In the genomic region with DNA sequence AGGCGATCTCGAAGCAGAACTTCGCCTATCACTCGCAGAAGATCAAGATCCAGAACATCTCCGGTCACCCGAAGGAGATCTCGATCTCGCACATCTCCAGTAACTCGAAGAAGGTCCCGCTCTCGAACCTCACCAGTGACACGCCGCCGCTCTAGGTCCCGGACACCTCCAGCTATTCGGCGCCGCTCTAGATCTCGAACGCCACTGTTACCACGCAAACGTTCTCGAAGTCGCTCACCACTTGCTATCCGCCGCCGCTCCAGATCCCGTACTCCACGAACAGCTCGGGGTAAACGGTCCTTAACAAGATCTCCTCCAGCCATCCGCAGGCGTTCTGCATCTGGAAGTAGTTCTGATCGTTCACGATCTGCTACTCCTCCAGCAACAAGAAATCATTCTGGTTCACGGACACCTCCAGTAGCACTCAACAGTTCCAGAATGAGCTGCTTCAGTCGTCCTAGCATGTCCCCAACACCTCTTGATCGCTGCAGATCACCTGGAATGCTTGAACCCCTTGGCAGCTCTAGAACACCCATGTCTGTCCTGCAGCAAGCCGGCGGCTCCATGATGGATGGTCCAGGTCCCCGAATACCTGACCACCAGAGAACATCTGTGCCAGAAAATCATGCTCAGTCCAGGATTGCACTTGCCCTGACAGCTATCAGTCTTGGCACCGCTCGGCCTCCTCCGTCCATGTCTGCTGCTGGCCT, we compare ENCODE assay signal across 25 cellular contexts. TPM values are rescaled to one million over a fixed set of nuclear protein-coding genes. Genes with fewer than 3 reads are reported as not detected.
A peak's percentile ranks its signal among the peaks of the same experiment; 100 is the strongest.
DNase-seq lines count a peak whose midpoint lies in the region; ATAC-seq, FAIRE-seq and TF ChIP-seq lines count a peak whose summit lies in the region.
"Had no signal": no experiment of that assay in that cellular context is flagged by ENCODE, and none has a peak within 500 bp of the region (broad histone marks: within the 10 kb centered on the region; RNA-seq: fewer than 3 reads in every experiment).

No MANE protein-coding gene starts in this region.

- in situ Hi-C loops in mammary epithelial cell (cut with MboI; ENCODE audit: low sequenced_read_pairs in 2 of 2), result no loop called here
- in situ Hi-C loops in Panc1 (cut with HindIII; ENCODE audit: low pct_unique_long_range_greater_than_20kb, low sequenced_read_pairs), result no loop called here

- H3K4me3 ChIP-seq in mammary epithelial cell (replicated peaks in 1 of 3; ENCODE audit: insufficient read depth in 1 of 3, low read depth in 2 of 3, low read length in 3 of 3) (no peak overlapping the region), Panc1 (ENCODE audit: low read depth in 2 of 2, low read length in 2 of 2) (no peak overlapping the region), endothelial cell of umbilical vein (replicated peaks in 1 of 3; ENCODE audit: insufficient read depth in 1 of 3, low read depth in 1 of 3, low read length in 3 of 3) (no peak overlapping the region), psoas muscle (no peak overlapping the region)
- H3K4me3 ChIP-seq: colonic mucosa, testis had no signal

- 92% methylated on average over 44 of the region's 44 CpGs for WGBS in mammary epithelial cell (ENCODE audit: low coverage, missing lambda C conversion rate)
- 87 to 90% (median 87%) methylated on average over 44 of the region's 44 CpGs for WGBS in psoas muscle, 3 donors

- peaks cover 99% of the 10 kb centered on the region for H3K36me3 Mint-ChIP-seq in MCF 10A (ENCODE audit: insufficient read depth, unreplicated experiment)

- BruUV-seq in MCF 10A (replicated peaks; lab: Mats Ljungman, UMichigan) (no TSS peak), mammary epithelial cell (replicated peaks; lab: Mats Ljungman, UMichigan) (no TSS peak), Panc1 (replicated peaks; lab: Mats Ljungman, UMichigan) (no TSS peak), endothelial cell of umbilical vein (replicated peaks; lab: Mats Ljungman, UMichigan) (TSS peak; percentile 0)

- ATAC-seq in Panc1 (no peak), psoas muscle (peak in 3 of 4 donors; percentile 2 to 19 (median 8)), GM21367 (IDR thresholded peaks at IDR 0.05; ENCODE audit: unreplicated experiment) (no peak)

- DNase-seq in MCF 10A (ENCODE audit: unreplicated experiment) (no peak), mammary epithelial cell (no peak), Panc1 (ENCODE audit: low read depth, low spot score) (no peak), endothelial cell of umbilical vein (ENCODE audit: low read depth, low spot score) (no peak), psoas muscle (no peak), NCI-H146 (lab: John Stamatoyannopoulos, UW) (no peak)
- DNase-seq in stimulated activated CD4-positive, alpha-beta T cell treated with anti-CD3 and anti-CD28 coated beads, Interleukin-4, amount 100 ng/mL, for 24 hours, result no peak
- DNase-seq: ACHN; activated CD4-positive, alpha-beta T cell treated with anti-CD3 and anti-CD28 coated beads for 4 hours; activated naive CD4-positive, alpha-beta T cell treated with anti-CD3 and anti-CD28 coated beads, Interleukin-2, amount 50 U/mL, for 16 hours; colonic mucosa; DMS53; KBM-7; kidney glomerular epithelial cell; NCI-H2029 treated with DMSO at 0.1 percent for 48 hours; NCI-H446; RPMI8226; stimulated activated CD4-positive, alpha-beta T cell treated with anti-CD3 and anti-CD28 coated beads, Interleukin-12 subunit alpha, Interleukin-12 subunit beta, amount 100 ng/mL, for 4 hours had no signal

- no peak for FAIRE-seq in endothelial cell of umbilical vein (lab: Jason Lieb, UNC)
- FAIRE-seq: endometrium, GM12892 had no signal

- H3K4me1 ChIP-seq in mammary epithelial cell (ENCODE audit: insufficient read depth, low read length) (peaks cover 39% of the 10 kb centered on the region), Panc1 (ENCODE audit: control insufficient read depth, insufficient read depth, low read length) (peaks cover 52% of the 10 kb centered on the region), endothelial cell of umbilical vein (ENCODE audit: control insufficient read depth, extremely low read depth, insufficient read depth, low read length) (no peaks in the 10 kb centered on the region), psoas muscle (peaks cover 17% of the 10 kb centered on the region)

- H3K36me3 ChIP-seq in mammary epithelial cell (ENCODE audit: insufficient read depth, low read length) (peaks cover 56% of the 10 kb centered on the region), Panc1 (ENCODE audit: control insufficient read depth, insufficient read depth, low read length) (peaks cover 34% of the 10 kb centered on the region), endothelial cell of umbilical vein (ENCODE audit: control insufficient read depth in 2 of 2, extremely low read depth in 1 of 2, insufficient read depth in 2 of 2, low read length in 2 of 2) (peaks cover 67 to 90% of the 10 kb centered on the region in 2 experiments), psoas muscle (ENCODE audit: insufficient read depth in 1 of 2, low read depth in 1 of 2) (peaks cover 35 to 100% of the 10 kb centered on the region in 2 donors)

- H3K79me2 ChIP-seq in mammary epithelial cell (ENCODE audit: insufficient read depth, low read length), result peaks cover 95% of the 10 kb centered on the region
- H3K79me2 ChIP-seq in endothelial cell of umbilical vein (ENCODE audit: control insufficient read depth, insufficient read depth, low read length), result peaks cover 68% of the 10 kb centered on the region

- no peak for TF ChIP-seq CTCF in MCF 10A (IDR thresholded peaks at IDR 0.05; ENCODE audit: unreplicated experiment)
- TF ChIP-seq CTCF in mammary epithelial cell (conservative IDR thresholded peaks at IDR 0.05 in 1 of 2, IDR thresholded peaks at IDR 0.05 in 1 of 2; ENCODE audit: extremely low read depth in 1 of 2, insufficient read depth in 1 of 2, low read depth in 1 of 2, low read length in 2 of 2), result no peak
- TF ChIP-seq CTCF in Panc1 (IDR thresholded peaks at IDR 0.05), result no peak
- TF ChIP-seq CTCF in endothelial cell of umbilical vein (IDR thresholded peaks at IDR 0.05; ENCODE audit: extremely low read depth in 1 of 2, insufficient read depth in 1 of 2, low read depth in 1 of 2, low read length in 2 of 2), result no peak
- no peak for TF ChIP-seq CTCF in psoas muscle (IDR thresholded peaks at IDR 0.05)

- POLR2A ChIA-PET in MCF 10A (lab: Yijun Ruan, JAX), result interaction anchor here (1.0 to 5.3 kb wide), 6 partner anchors 8 to 145 kb away, joined by 6 to 190 read pairs (median 48); partner anchors contain the start of genes ELOB, FLYWCH1 and SRRM2
- POLR2A ChIA-PET in Panc1 (lab: Charles Lee), result no interaction called here
- POLR2A ChIA-PET in endothelial cell of umbilical vein (lab: Charles Lee), result no interaction called here

- H3K9me3 ChIP-seq in mammary epithelial cell (replicated peaks; ENCODE audit: insufficient read depth, low read length) (no peaks in the 10 kb centered on the region), Panc1 (ENCODE audit: control insufficient read depth, insufficient read depth, low read depth, low read length) (no peaks in the 10 kb centered on the region; the same call in 1 of the 2 replicates), endothelial cell of umbilical vein (replicated peaks; ENCODE audit: control insufficient read depth, insufficient read depth, low read length) (no peaks in the 10 kb centered on the region), psoas muscle (no peaks in the 10 kb centered on the region)
- H3K9me3 ChIP-seq: colonic mucosa, neutrophil, testis had no signal

- peak overlapping the region; percentile 78 for H3K27ac Mint-ChIP-seq in MCF 10A (ENCODE audit: low read depth, unreplicated experiment)

- intact Hi-C loops in MCF 10A (cut with micrococcal nuclease) (no loop called here), mammary epithelial cell (cut with micrococcal nuclease) (no loop called here), Panc1 (cut with micrococcal nuclease; ENCODE audit: unreplicated experiment) (no loop called here), endothelial cell of umbilical vein (cut with micrococcal nuclease) (no loop called here), psoas muscle (cut with DNase I) (no loop called here)

- dilution Hi-C loops in mammary epithelial cell (cut with HindIII; ENCODE audit: low sequenced_read_pairs) (no loop called here), endothelial cell of umbilical vein (cut with MboI; ENCODE audit: extremely low pct_ligation_motif_present, low sequenced_read_pairs) (no loop called here)

- H4K20me1 ChIP-seq in mammary epithelial cell (ENCODE audit: insufficient read depth, low read length) (no peaks in the 10 kb centered on the region), endothelial cell of umbilical vein (replicated peaks; ENCODE audit: control insufficient read depth, extremely low read depth, insufficient read depth, low read length) (no peaks in the 10 kb centered on the region)

- no peaks in the 10 kb centered on the region for H3K9me3 Mint-ChIP-seq in MCF 10A (ENCODE audit: unreplicated experiment)

- H3K27me3 Mint-ChIP-seq in MCF 10A (ENCODE audit: insufficient read depth, unreplicated experiment), result no peaks in the 10 kb centered on the region

- H3K27me3 ChIP-seq in mammary epithelial cell (ENCODE audit: insufficient read depth, low read length), result no peaks in the 10 kb centered on the region
- H3K27me3 ChIP-seq in Panc1 (ENCODE audit: control insufficient read depth, insufficient read depth, low read length), result no peaks in the 10 kb centered on the region
- no peaks in the 10 kb centered on the region for H3K27me3 ChIP-seq in endothelial cell of umbilical vein (ENCODE audit: control insufficient read depth in 2 of 2, insufficient read depth in 2 of 2, low read length in 2 of 2)
- H3K27me3 ChIP-seq in psoas muscle (ENCODE audit: insufficient read depth in 3 of 3, low read length in 2 of 3), result no peaks in the 10 kb centered on the region
- H3K27me3 ChIP-seq: colonic mucosa, neutrophil, testis had no signal

- CTCF ChIA-PET in MCF 10A (lab: Yijun Ruan, JAX) (interaction anchor here (0.5 to 3.9 kb wide), 3 partner anchors 13 to 102 kb away, joined by 3 to 15 read pairs (median 4); no protein-coding TSS in a partner anchor), mammary epithelial cell (lab: Charles Lee; ENCODE audit: low non-redundant PET) (no interaction called here), Panc1 (lab: Charles Lee) (no interaction called here), endothelial cell of umbilical vein (lab: Charles Lee) (interaction anchor here (1.2 kb wide), 1 partner anchor 8 kb away, joined by 3 read pairs; no protein-coding TSS in a partner anchor)

- H3K4me1 Mint-ChIP-seq in MCF 10A (ENCODE audit: insufficient read depth, unreplicated experiment), result peaks cover 35% of the 10 kb centered on the region

- no peak overlapping the region for H2AFZ ChIP-seq in mammary epithelial cell (ENCODE audit: low read depth, low read length)
- no peak overlapping the region for H2AFZ ChIP-seq in endothelial cell of umbilical vein (ENCODE audit: low read depth, low read length)

- no peak for TF ChIP-seq POLR2A in endothelial cell of umbilical vein (IDR thresholded peaks at IDR 0.05; ENCODE audit: low read depth, low read length)

- H3K9ac ChIP-seq in mammary epithelial cell (ENCODE audit: insufficient read depth, low read length), result no peak overlapping the region
- H3K9ac ChIP-seq in endothelial cell of umbilical vein (replicated peaks; ENCODE audit: extremely low read depth, insufficient read depth, low read length), result no peak overlapping the region

- no peaks in the 10 kb centered on the region for H3K9me1 ChIP-seq in endothelial cell of umbilical vein (replicated peaks; ENCODE audit: control insufficient read depth, extremely low read depth, insufficient read depth, low read length)

- no peak overlapping the region for H3K4me3 Mint-ChIP-seq in MCF 10A (ENCODE audit: unreplicated experiment)
- H3K4me3 Mint-ChIP-seq: brain had no signal

- H3K27ac ChIP-seq in mammary epithelial cell (ENCODE audit: insufficient read depth, low read depth, low read length) (no peak overlapping the region), Panc1 (ENCODE audit: low read length) (peak overlapping the region; percentile 98; the same call in 1 of the 2 replicates), endothelial cell of umbilical vein (ENCODE audit: insufficient read depth, low read depth, low read length) (no peak overlapping the region), psoas muscle (no peak overlapping the region)
- H3K27ac ChIP-seq: colonic mucosa, neutrophil, testis had no signal

- no peak overlapping the region for H3K4me2 ChIP-seq in mammary epithelial cell (ENCODE audit: insufficient read depth, low read depth, low read length)
- H3K4me2 ChIP-seq in endothelial cell of umbilical vein (ENCODE audit: insufficient read depth, low read length), result no peak overlapping the region

RNA-seq across cellular contexts. Expression of gene ELOB, which starts 10.5 kb away (rescaled TPM):
- total RNA-seq in MCF 10A (2022) (438 and 504 TPM in 2 replicates), mammary epithelial cell (100 to 1,000 TPM; 225 to 294 TPM), Panc1 (2021; ENCODE audit: unreplicated experiment) (642 TPM), endothelial cell of umbilical vein (158 and 251 TPM in 2 replicates), psoas muscle (100 to 1,000 TPM; 226 to 317 (median 296) TPM)
- polyA plus RNA-seq in mammary epithelial cell (278 TPM), endothelial cell of umbilical vein (848 and 1,320 TPM in 2 replicates), psoas muscle (100 to 1,000 TPM; 344 to 660 (median 388) TPM)
- polyA minus RNA-seq in mammary epithelial cell (194 TPM), endothelial cell of umbilical vein (126 and 159 TPM in 2 replicates)
- 2,232 TPM for polyA plus RNA-seq in Panc1 (2012; ENCODE audit: insufficient read length)
- 272 and 281 TPM in 2 replicates for polyA plus RNA-seq in endothelial cell of umbilical vein (2011; cell fraction: cytosol; rRNA removed)
- 65.8 and 77.0 TPM in 2 replicates for polyA plus RNA-seq in endothelial cell of umbilical vein (2011; cell fraction: nucleus; rRNA removed)
- 209 and 341 TPM in 2 replicates for polyA plus RNA-seq in endothelial cell of umbilical vein (2012)
- polyA minus RNA-seq in endothelial cell of umbilical vein (2011; cell fraction: cytosol; rRNA and poly(A)+ RNA removed), result 101 TPM
- 7.7 and 18.0 TPM in 2 replicates for polyA minus RNA-seq in endothelial cell of umbilical vein (2011; cell fraction: nucleus; rRNA and poly(A)+ RNA removed)

RNA-seq across cellular contexts. Expression of gene SRRM2, which starts 14.1 kb away (rescaled TPM):
- total RNA-seq in MCF 10A (2022), result 710 and 779 TPM in 2 replicates
- 100 to 1,000 TPM in 1 of 2 donors, 10 to 100 TPM in 1; 76.5 to 493 TPM for total RNA-seq in mammary epithelial cell
- 123 TPM for polyA plus RNA-seq in mammary epithelial cell
- 576 TPM for polyA minus RNA-seq in mammary epithelial cell
- 617 TPM for total RNA-seq in Panc1 (2021; ENCODE audit: unreplicated experiment)
- 618 TPM for polyA plus RNA-seq in Panc1 (2012; ENCODE audit: insufficient read length)
- 483 and 492 TPM in 2 replicates for total RNA-seq in endothelial cell of umbilical vein
- polyA plus RNA-seq in endothelial cell of umbilical vein, result 270 and 296 TPM in 2 replicates
- polyA plus RNA-seq in endothelial cell of umbilical vein (2011; cell fraction: cytosol; rRNA removed), result 169 and 220 TPM in 2 replicates
- polyA plus RNA-seq in endothelial cell of umbilical vein (2011; cell fraction: nucleus; rRNA removed), result 1,376 and 1,655 TPM in 2 replicates
- polyA plus RNA-seq in endothelial cell of umbilical vein (2012), result 372 and 395 TPM in 2 replicates
- 229 and 305 TPM in 2 replicates for polyA minus RNA-seq in endothelial cell of umbilical vein
- 119 TPM for polyA minus RNA-seq in endothelial cell of umbilical vein (2011; cell fraction: cytosol; rRNA and poly(A)+ RNA removed)
- 325 and 340 TPM in 2 replicates for polyA minus RNA-seq in endothelial cell of umbilical vein (2011; cell fraction: nucleus; rRNA and poly(A)+ RNA removed)
- 100 to 1,000 TPM; 277 to 413 (median 316) TPM for total RNA-seq in psoas muscle
- 100 to 1,000 TPM; 183 to 226 (median 216) TPM for polyA plus RNA-seq in psoas muscle

RNA-seq across cellular contexts. Expression of gene PRSS33, which starts 20.8 kb away (rescaled TPM):
- total RNA-seq in MCF 10A (2022) (not detected in 2 replicates), mammary epithelial cell (not detected), Panc1 (2021; ENCODE audit: unreplicated experiment) (0.59 TPM), endothelial cell of umbilical vein (not detected in 2 replicates), psoas muscle (not detected)
- polyA plus RNA-seq in mammary epithelial cell (not detected), endothelial cell of umbilical vein (not detected in 2 replicates), psoas muscle (not detected)
- polyA minus RNA-seq in mammary epithelial cell (not detected), endothelial cell of umbilical vein (not detected in 2 replicates)
- polyA plus RNA-seq in Panc1 (2012; ENCODE audit: insufficient read length), result 0.47 TPM
- polyA plus RNA-seq in endothelial cell of umbilical vein (2011; cell fraction: cytosol; rRNA removed), result not detected in 2 replicates
- not detected in 2 replicates for polyA plus RNA-seq in endothelial cell of umbilical vein (2011; cell fraction: nucleus; rRNA removed)
- not detected in 2 replicates for polyA plus RNA-seq in endothelial cell of umbilical vein (2012)
- polyA minus RNA-seq in endothelial cell of umbilical vein (2011; cell fraction: cytosol; rRNA and poly(A)+ RNA removed), result not detected
- not detected in 2 replicates for polyA minus RNA-seq in endothelial cell of umbilical vein (2011; cell fraction: nucleus; rRNA and poly(A)+ RNA removed)
- total RNA-seq: colonic mucosa, renal cortical epithelial cell had no signal

RNA-seq across cellular contexts. Expression of gene PRSS41, which starts 31.7 kb away (rescaled TPM):
- total RNA-seq in MCF 10A (2022) (not detected in 2 replicates), mammary epithelial cell (not detected), Panc1 (2021; ENCODE audit: unreplicated experiment) (not detected), endothelial cell of umbilical vein (not detected in 2 replicates), psoas muscle (not detected)
- polyA plus RNA-seq in mammary epithelial cell (not detected), endothelial cell of umbilical vein (not detected in 2 replicates), psoas muscle (not detected)
- polyA minus RNA-seq in mammary epithelial cell (not detected), endothelial cell of umbilical vein (not detected in 2 replicates)
- not detected for polyA plus RNA-seq in Panc1 (2012; ENCODE audit: insufficient read length)
- not detected in 2 replicates for polyA plus RNA-seq in endothelial cell of umbilical vein (2011; cell fraction: cytosol; rRNA removed)
- polyA plus RNA-seq in endothelial cell of umbilical vein (2011; cell fraction: nucleus; rRNA removed), result not detected in 2 replicates
- not detected in 2 replicates for polyA plus RNA-seq in endothelial cell of umbilical vein (2012)
- polyA minus RNA-seq in endothelial cell of umbilical vein (2011; cell fraction: cytosol; rRNA and poly(A)+ RNA removed), result not detected
- polyA minus RNA-seq in endothelial cell of umbilical vein (2011; cell fraction: nucleus; rRNA and poly(A)+ RNA removed), result not detected in 2 replicates
- total RNA-seq: colonic mucosa, renal cortical epithelial cell had no signal

RNA-seq across cellular contexts. Expression of gene PRSS27, which starts 46.6 kb away (rescaled TPM):
- 5.8 and 6.3 TPM in 2 replicates for total RNA-seq in MCF 10A (2022)
- 1 to 10 TPM; 1.5 to 1.6 TPM for total RNA-seq in mammary epithelial cell
- polyA plus RNA-seq in mammary epithelial cell, result 0.33 TPM
- polyA minus RNA-seq in mammary epithelial cell, result not detected
- total RNA-seq in Panc1 (2021; ENCODE audit: unreplicated experiment), result 3.3 TPM
- 7.8 TPM for polyA plus RNA-seq in Panc1 (2012; ENCODE audit: insufficient read length)
- 0.53 and 0.60 TPM in 2 replicates for total RNA-seq in endothelial cell of umbilical vein
- 0.33 and 0.53 TPM in 2 replicates for polyA plus RNA-seq in endothelial cell of umbilical vein
- 0.10 and 0.39 TPM in 2 replicates for polyA plus RNA-seq in endothelial cell of umbilical vein (2011; cell fraction: cytosol; rRNA removed)
- 0.66 and 0.74 TPM in 2 replicates for polyA plus RNA-seq in endothelial cell of umbilical vein (2011; cell fraction: nucleus; rRNA removed)
- 0.23 TPM in 1 of 2 replicates, not detected in the other for polyA plus RNA-seq in endothelial cell of umbilical vein (2012)
- 0.12 TPM in 1 of 2 replicates, not detected in the other for polyA minus RNA-seq in endothelial cell of umbilical vein
- polyA minus RNA-seq in endothelial cell of umbilical vein (2011; cell fraction: cytosol; rRNA and poly(A)+ RNA removed), result 0.72 TPM
- polyA minus RNA-seq in endothelial cell of umbilical vein (2011; cell fraction: nucleus; rRNA and poly(A)+ RNA removed), result 0.14 and 0.67 TPM in 2 replicates
- total RNA-seq in psoas muscle, result under 1 TPM in 2 of 4 donors, not detected in 2; 0.22 to 0.34 TPM
- polyA plus RNA-seq in psoas muscle, result under 1 TPM; 0.07 to 0.20 (median 0.08) TPM

Comparison
In these comparisons a context has a peak if more than half of its experiments do, and no peak if none do; other contexts are left out.
1. CTCF ChIA-PET loops: an anchor here in MCF 10A (0.5 to 3.9 kb wide) and endothelial cell of umbilical vein (1.2 kb wide); none called in mammary epithelial cell and Panc1.
2. ATAC-seq: peak in psoas muscle (3 of 4); none in Panc1 (single experiment) and GM21367 (single experiment).